Comparison of ENCODE assay signal across 1 cellular context in genomic region chr9:35616681-35617459, GRCh38.
TF ChIP-seq lines count a peak whose summit lies in the region.

No MANE protein-coding gene starts in this region.

TF ChIP-seq in H1, 55 proteins besides CTCF, POLR2A, EP300 and RAD21:
- TF ChIP-seq HDAC2 (IDR thresholded peaks at IDR 0.05; ENCODE audit: borderline replicate concordance in 1 of 2, low read depth in 2 of 2, low read length in 2 of 2) (peak in 1 of 2 experiments; percentile 64; a peak in 1 of 4 replicates), GTF2F1 (IDR thresholded peaks at IDR 0.05; ENCODE audit: borderline replicate concordance, low read depth, low read length) (no peak), NANOG (IDR thresholded peaks at IDR 0.05; ENCODE audit: insufficient read depth, low read depth, low read length, poor library complexity, severe bottlenecking) (no peak), EGR1 (IDR thresholded peaks at IDR 0.05; ENCODE audit: borderline replicate concordance, low read depth, low read length) (no peak), YY1 (IDR thresholded peaks at IDR 0.05; ENCODE audit: low read depth, low read length) (no peak), TBP (IDR thresholded peaks at IDR 0.05; ENCODE audit: low read depth, low read length) (peak; percentile 44; the same call in 1 of the 2 replicates), POLR2AphosphoS5 (IDR thresholded peaks at IDR 0.05; ENCODE audit: low read depth, low read length) (peak; percentile 31; the same call in 1 of the 2 replicates), TAF1 (IDR thresholded peaks at IDR 0.05; ENCODE audit: low read depth, low read length) (peak; percentile 47; the same call in 1 of the 2 replicates), POU5F1 (IDR thresholded peaks at IDR 0.05; ENCODE audit: low read depth, low read length) (no peak), PHF8 (conservative IDR thresholded peaks at IDR 0.05; ENCODE audit: low read depth, low read length) (0 out of 2 replicates have a peak, but pooled peaks have one; percentile 59), TEAD4 (IDR thresholded peaks at IDR 0.05; ENCODE audit: low read depth, low read length) (no peak), KDM4A (IDR thresholded peaks at IDR 0.05; ENCODE audit: low read depth, low read length, severe bottlenecking) (peak; percentile 63), ATF2 (IDR thresholded peaks at IDR 0.05; ENCODE audit: low read length) (0 out of 2 replicates have a peak, but pooled peaks have one; percentile 24), SIN3A (conservative IDR thresholded peaks at IDR 0.05 in 1 of 2, IDR thresholded peaks at IDR 0.05 in 1 of 2; ENCODE audit: low read depth in 1 of 2, low read length in 2 of 2) (peak in 1 of 2 experiments; percentile 50; a peak in 1 of 4 replicates), ASH2L (IDR thresholded peaks at IDR 0.05; ENCODE audit: low read length) (peak; percentile 68), GABPA (IDR thresholded peaks at IDR 0.05; ENCODE audit: borderline replicate concordance, insufficient read depth, low read length) (peak; percentile 83), JUND (IDR thresholded peaks at IDR 0.05; ENCODE audit: low read length) (peak; percentile 52; the same call in 1 of the 2 replicates), CREB1 (IDR thresholded peaks at IDR 0.05) (peak; percentile 83), BRCA1 (IDR thresholded peaks at IDR 0.05; ENCODE audit: low read depth, low read length) (no peak), JUN (IDR thresholded peaks at IDR 0.05; ENCODE audit: low read depth, low read length) (no peak), CHD7 (IDR thresholded peaks at IDR 0.05; ENCODE audit: insufficient replicate concordance, low read length) (no peak), RBBP5 (IDR thresholded peaks at IDR 0.05; ENCODE audit: borderline replicate concordance, low read depth, low read length) (0 out of 2 replicates have a peak, but pooled peaks have one; percentile 67), RFX5 (IDR thresholded peaks at IDR 0.05; ENCODE audit: borderline replicate concordance, low read depth, low read length) (peak; percentile 59)
